ENCODE assay signal across 8 cellular contexts in genomic region chr3:177441813-177442646, GRCh38.
DNase-seq lines count a peak whose midpoint lies in the region; ATAC-seq, FAIRE-seq and TF ChIP-seq lines count a peak whose summit lies in the region.

No MANE protein-coding gene starts in this region.

- no peaks in the 10 kb centered on the region for H3K79me2 ChIP-seq in DND-41 (ENCODE audit: insufficient read depth, low read length)

- H3K27ac Mint-ChIP-seq in Calu3 (ENCODE audit: unreplicated experiment) = no peak overlapping the region

- no peak overlapping the region for H3K4me3 ChIP-seq in DND-41 (ENCODE audit: low read depth in 1 of 2, low read length in 2 of 2)
- H3K4me3 ChIP-seq in foreskin fibroblast (ENCODE audit: low read depth in 1 of 2, low read length in 2 of 2) = peak overlapping the region; percentile 23 to 38

- intact Hi-C loops in Calu3 (cut with micrococcal nuclease; ENCODE audit: unreplicated experiment) = no loop called here

- no peak overlapping the region for H3K9ac ChIP-seq in DND-41 (ENCODE audit: low read depth, low read length)

- no peak for TF ChIP-seq CTCF in DND-41 (IDR thresholded peaks at IDR 0.05; ENCODE audit: borderline replicate concordance, extremely low read depth, low read length, poor library complexity, severe bottlenecking)
- no peak for TF ChIP-seq CTCF in foreskin fibroblast (IDR thresholded peaks at IDR 0.05; ENCODE audit: low read depth, low read length)
- TF ChIP-seq CTCF in Calu3 (IDR thresholded peaks at IDR 0.05; ENCODE audit: unreplicated experiment) = no peak

- no peaks in the 10 kb centered on the region for H3K9me3 Mint-ChIP-seq in Calu3 (ENCODE audit: low read depth, unreplicated experiment)

- no peak overlapping the region for H3K27ac ChIP-seq in DND-41 (ENCODE audit: low read length)

- H3K36me3 ChIP-seq in DND-41 (ENCODE audit: insufficient read depth, low read length) = no peaks in the 10 kb centered on the region

- no peak overlapping the region for H3K4me2 ChIP-seq in DND-41 (ENCODE audit: insufficient read depth, low read length)

- H2AFZ ChIP-seq in DND-41 (ENCODE audit: low read depth, low read length) = peak overlapping the region; percentile 2; the same call in 1 of the 2 replicates

- no peaks in the 10 kb centered on the region for H3K27me3 ChIP-seq in DND-41 (ENCODE audit: insufficient read depth, low read length, poor library complexity)

- CTCF ChIA-PET in Calu3 (lab: Charles Lee) = interaction anchor here (0.6 kb wide), 1 partner anchor 232 kb away, joined by 3 read pairs; no protein-coding TSS in a partner anchor

- no peaks in the 10 kb centered on the region for H4K20me1 ChIP-seq in DND-41 (ENCODE audit: insufficient read depth, low read length)

- H3K27me3 Mint-ChIP-seq in Calu3 (ENCODE audit: unreplicated experiment) = no peaks in the 10 kb centered on the region

- no peak for ATAC-seq in DND-41 (ENCODE audit: insufficient read depth, low read depth)
- ATAC-seq in GM21423 (IDR thresholded peaks at IDR 0.05; ENCODE audit: unreplicated experiment) = peak; percentile 98
- ATAC-seq in HG03520 (IDR thresholded peaks at IDR 0.05; ENCODE audit: unreplicated experiment) = peak; percentile 97

- no peaks in the 10 kb centered on the region for H3K4me1 ChIP-seq in DND-41 (ENCODE audit: insufficient read depth, low read length)

- peaks cover 6% of the 10 kb centered on the region for H3K36me3 Mint-ChIP-seq in Calu3 (ENCODE audit: insufficient read depth, unreplicated experiment)

- DNase-seq in DND-41 = no peak
- DNase-seq in foreskin fibroblast = peak in 1 of 2 donors; percentile 32
- DNase-seq in GOT3 (lab: John Stamatoyannopoulos, UW) = no peak
- DNase-seq in mesenteric fat pad (ENCODE audit: low spot score) = no peak
- DNase-seq in RCC 7860 (ENCODE audit: low spot score) = no peak
- DNase-seq in Calu3 = no peak

- H3K9me3 ChIP-seq in DND-41 (ENCODE audit: insufficient read depth, low read length, severe bottlenecking) = no peaks in the 10 kb centered on the region

- H3K4me3 Mint-ChIP-seq in Calu3 (ENCODE audit: low read depth, unreplicated experiment) = no peak overlapping the region

- H3K4me1 Mint-ChIP-seq in Calu3 (ENCODE audit: low read depth, unreplicated experiment) = peaks cover 37% of the 10 kb centered on the region

- no peak for FAIRE-seq in RCC 7860 (lab: Jason Lieb, UNC)

- BruUV-seq in Calu3 (replicated peaks; lab: Mats Ljungman, UMichigan) = no TSS peak

Comparison
In these comparisons a context has a peak if more than half of its experiments do, and no peak if none do; other contexts are left out.
1. H3K4me3 ChIP-seq: peak in foreskin fibroblast (2 of 2); none in DND-41 (0 of 2).